11 cellular contexts compared by ENCODE assay signal in genomic region chr21:45317401-45318145, GRCh38. TPM values are rescaled to one million over a fixed set of nuclear protein-coding genes. Genes with fewer than 3 reads are reported as not detected.
DNase-seq lines count a peak whose midpoint lies in the region; ATAC-seq, FAIRE-seq and TF ChIP-seq lines count a peak whose summit lies in the region.
"Had no signal": no experiment of that assay in that cellular context is flagged by ENCODE, and none has a peak within 500 bp of the region (broad histone marks: within the 10 kb centered on the region; RNA-seq: fewer than 3 reads in every experiment).

No MANE protein-coding gene starts in this region.

- H3K27ac ChIP-seq in brain microvascular endothelial cell: peak overlapping the region; percentile 68
- H3K27ac ChIP-seq in small intestine (ENCODE audit: low read depth in 1 of 2, low read length in 1 of 2): peak overlapping the region; percentile 27 to 71
- H3K27ac ChIP-seq: HL-60 had no signal

- H3K4me1 ChIP-seq in small intestine (ENCODE audit: control insufficient read depth in 2 of 2, insufficient read depth in 1 of 2, low read depth in 1 of 2, low read length in 1 of 2): no peaks in the 10 kb centered on the region

- WGBS in small intestine, 3 donors: 72 to 77% (median 76%) methylated on average over 17 of the region's 17 CpGs

- H3K27me3 ChIP-seq in brain microvascular endothelial cell (replicated peaks) (no peaks in the 10 kb centered on the region), small intestine (ENCODE audit: control insufficient read depth in 2 of 2, insufficient read depth in 2 of 2, low read length in 2 of 2) (no peaks in the 10 kb centered on the region)
- H3K27me3 ChIP-seq: adrenal gland had no signal

- no peak overlapping the region for H3K4me3 ChIP-seq in brain microvascular endothelial cell (ENCODE audit: low read depth, low read length)
- H3K4me3 ChIP-seq in small intestine (ENCODE audit: low read depth in 1 of 2, low read length in 2 of 2): no peak overlapping the region
- H3K4me3 ChIP-seq: adrenal gland had no signal

- no peak for FAIRE-seq in small intestine (lab: Jason Lieb, UNC)

- H3K36me3 ChIP-seq in brain microvascular endothelial cell (replicated peaks) (no peaks in the 10 kb centered on the region), small intestine (ENCODE audit: control insufficient read depth in 2 of 2, insufficient read depth in 2 of 2, low read length in 2 of 2) (no peaks in the 10 kb centered on the region)
- H3K36me3 ChIP-seq: adrenal gland had no signal

- H3K9me3 ChIP-seq in small intestine (ENCODE audit: control insufficient read depth, low read depth): no peaks in the 10 kb centered on the region
- H3K9me3 ChIP-seq: adrenal gland had no signal

- no peak for TF ChIP-seq CTCF in brain microvascular endothelial cell (IDR thresholded peaks at IDR 0.05; ENCODE audit: low read depth, low read length, missing control alignments)

- ATAC-seq in HG03045 (IDR thresholded peaks at IDR 0.05; ENCODE audit: unreplicated experiment): no peak

- DNase-seq in GM04503 (ENCODE audit: low read depth) (peak; percentile 78), brain microvascular endothelial cell (no peak), iris pigment epithelial cell (ENCODE audit: low read depth) (peak; percentile 67), small intestine (no peak), germinal center (ENCODE audit: low spot score) (no peak), KBM-7 (no peak), inferior parietal cortex (ENCODE audit: extremely low spot score) (no peak)
- DNase-seq: NCI-H82 had no signal

- in situ Hi-C loops in brain microvascular endothelial cell (cut with HindIII; ENCODE audit: low pct_ligation_motif_present, low sequenced_read_pairs): no loop called here
- in situ Hi-C loops in KBM-7 (cut with MboI; ENCODE audit: low pct_unique_long_range_greater_than_20kb, low sequenced_read_pairs): no loop called here

RNA-seq across cellular contexts. Expression of gene POFUT2, which starts 29.9 kb away (rescaled TPM):
- 10 to 100 TPM; 13.5 to 34.4 (median 20.0) TPM for polyA plus RNA-seq in small intestine

Comparison
In these comparisons a context has a peak if more than half of its experiments do, and no peak if none do; other contexts are left out.
1. DNase-seq: peak in GM04503 (single experiment) and iris pigment epithelial cell (single experiment); none in brain microvascular endothelial cell (single experiment), small intestine (single experiment), germinal center (single experiment), KBM-7 (single experiment) and inferior parietal cortex (single experiment).